In the genomic region with DNA sequence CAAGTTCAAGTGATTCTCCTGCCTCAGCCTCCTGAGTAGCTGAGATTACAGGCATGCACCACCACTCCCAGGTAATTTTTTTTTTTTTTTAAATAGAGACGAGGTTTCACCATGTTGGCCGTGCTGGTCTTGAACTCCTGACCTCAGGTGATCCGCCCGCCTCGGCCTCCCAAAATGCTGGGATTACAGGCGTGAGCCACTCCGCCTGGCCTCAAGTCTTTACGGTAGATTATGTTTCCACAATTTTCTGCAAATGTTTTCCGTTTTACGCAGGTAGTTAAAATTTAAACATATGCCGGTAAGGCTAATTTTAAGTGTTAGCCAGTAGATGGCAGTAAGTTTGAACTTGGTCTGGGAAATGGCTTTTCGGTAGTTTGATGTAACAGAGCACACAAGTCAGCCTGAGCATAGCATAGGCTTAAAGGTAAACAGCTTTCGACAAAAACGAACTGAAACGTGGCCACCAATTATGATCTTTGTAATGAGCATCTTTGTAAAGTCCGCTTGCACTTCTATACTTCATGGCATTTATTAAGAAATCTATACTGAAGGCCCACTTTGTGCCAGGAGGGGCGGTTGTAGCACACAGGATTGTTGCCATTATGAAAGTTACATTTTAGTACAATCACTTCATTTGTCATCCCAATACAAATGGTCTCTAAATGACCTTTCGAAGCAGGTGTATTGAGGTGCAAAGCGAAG, we compare ENCODE assay signal across 1 cellular context.
TF ChIP-seq lines count a peak whose summit lies in the region.

No MANE protein-coding gene starts in this region.

TF ChIP-seq in HepG2, 621 proteins besides CTCF, POLR2A, EP300 and RAD21 (continued from another document):
- TF ChIP-seq ELF3 (CRISPR knock-in tag; IDR thresholded peaks at IDR 0.05): peak; percentile 21; the same call in 1 of the 2 replicates
- TF ChIP-seq ZNF160 (CRISPR knock-in tag; IDR thresholded peaks at IDR 0.05): no peak
- peak; percentile 30; the same call in 1 of the 2 replicates for TF ChIP-seq SAP130 (CRISPR knock-in tag; IDR thresholded peaks at IDR 0.05; ENCODE audit: low read depth)
- TF ChIP-seq LCORL (IDR thresholded peaks at IDR 0.05): no peak
- TF ChIP-seq LCORL (CRISPR knock-in tag; IDR thresholded peaks at IDR 0.05): peak; percentile 24; the same call in 1 of the 2 replicates
- no peak for TF ChIP-seq ZNF414 (CRISPR knock-in tag; IDR thresholded peaks at IDR 0.05)
- TF ChIP-seq ZNF354B (CRISPR knock-in tag; IDR thresholded peaks at IDR 0.05): no peak
- TF ChIP-seq ZMYM2 (CRISPR knock-in tag; IDR thresholded peaks at IDR 0.05): 0 out of 2 replicates have a peak, but pooled peaks have one; percentile 21
- peak in 1 of 2 experiments; percentile 46; a peak in 1 of 4 replicates for TF ChIP-seq NR2F1 (CRISPR knock-in tag; IDR thresholded peaks at IDR 0.05)
- 0 out of 2 replicates have a peak, but pooled peaks have one; percentile 43 for TF ChIP-seq HNF1B (CRISPR knock-in tag; IDR thresholded peaks at IDR 0.05)
- peak; percentile 62; the same call in 1 of the 2 replicates for TF ChIP-seq SMC3 (IDR thresholded peaks at IDR 0.05; ENCODE audit: low read length)
- TF ChIP-seq HCFC1 (IDR thresholded peaks at IDR 0.05; ENCODE audit: low read depth, low read length): no peak
- TF ChIP-seq ARID5B (CRISPR knock-in tag; IDR thresholded peaks at IDR 0.05): peak; percentile 8; the same call in 1 of the 2 replicates
- TF ChIP-seq, protein P1, sequence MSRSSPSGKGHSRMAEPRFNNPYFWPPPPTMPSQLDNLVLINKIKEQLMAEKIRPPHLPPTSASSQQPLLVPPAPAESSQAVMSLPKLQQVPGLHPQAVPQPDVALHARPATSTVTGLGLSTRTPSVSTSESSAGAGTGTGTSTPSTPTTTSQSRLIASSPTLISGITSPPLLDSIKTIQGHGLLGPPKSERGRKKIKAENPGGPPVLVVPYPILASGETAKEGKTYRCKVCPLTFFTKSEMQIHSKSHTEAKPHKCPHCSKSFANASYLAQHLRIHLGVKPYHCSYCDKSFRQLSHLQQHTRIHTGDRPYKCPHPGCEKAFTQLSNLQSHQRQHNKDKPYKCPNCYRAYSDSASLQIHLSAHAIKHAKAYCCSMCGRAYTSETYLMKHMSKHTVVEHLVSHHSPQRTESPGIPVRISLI (CRISPR knock-in tag; IDR thresholded peaks at IDR 0.05; ENCODE audit: borderline replicate concordance): peak; percentile 47; the same call in 1 of the 2 replicates
- 0 out of 4 replicates have a peak, but pooled peaks of 1 of the 2 experiments have one; percentile 27 for TF ChIP-seq HMGXB4 (CRISPR knock-in tag; IDR thresholded peaks at IDR 0.05; ENCODE audit: borderline replicate concordance in 1 of 2, low read depth in 1 of 2)
- TF ChIP-seq NONO (IDR thresholded peaks at IDR 0.05): no peak
- TF ChIP-seq NONO (CRISPR knock-in tag; conservative IDR thresholded peaks at IDR 0.05): 0 out of 2 replicates have a peak, but pooled peaks have one; percentile 24
- TF ChIP-seq GATAD2A (CRISPR knock-in tag; IDR thresholded peaks at IDR 0.05): 0 out of 2 replicates have a peak, but pooled peaks have one; percentile 31
- TF ChIP-seq SOX13 (IDR thresholded peaks at IDR 0.05): no peak
- 0 out of 4 replicates have a peak, but pooled peaks of 1 of the 2 experiments have one; percentile 11 for TF ChIP-seq SOX13 (CRISPR knock-in tag; conservative IDR thresholded peaks at IDR 0.05 in 1 of 2, IDR thresholded peaks at IDR 0.05 in 1 of 2)
- 0 out of 2 replicates have a peak, but pooled peaks have one; percentile 12 for TF ChIP-seq ZNF770 (CRISPR knock-in tag; IDR thresholded peaks at IDR 0.05)
- TF ChIP-seq, protein P2, sequence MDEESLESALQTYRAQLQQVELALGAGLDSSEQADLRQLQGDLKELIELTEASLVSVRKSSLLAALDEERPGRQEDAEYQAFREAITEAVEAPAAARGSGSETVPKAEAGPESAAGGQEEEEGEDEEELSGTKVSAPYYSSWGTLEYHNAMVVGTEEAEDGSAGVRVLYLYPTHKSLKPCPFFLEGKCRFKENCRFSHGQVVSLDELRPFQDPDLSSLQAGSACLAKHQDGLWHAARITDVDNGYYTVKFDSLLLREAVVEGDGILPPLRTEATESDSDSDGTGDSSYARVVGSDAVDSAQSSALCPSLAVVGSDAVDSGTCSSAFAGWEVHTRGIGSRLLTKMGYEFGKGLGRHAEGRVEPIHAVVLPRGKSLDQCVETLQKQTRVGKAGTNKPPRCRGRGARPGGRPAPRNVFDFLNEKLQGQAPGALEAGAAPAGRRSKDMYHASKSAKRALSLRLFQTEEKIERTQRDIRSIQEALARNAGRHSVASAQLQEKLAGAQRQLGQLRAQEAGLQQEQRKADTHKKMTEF (CRISPR knock-in tag; IDR thresholded peaks at IDR 0.05): peak; percentile 54
- peak; percentile 52 for TF ChIP-seq RARA (CRISPR knock-in tag; IDR thresholded peaks at IDR 0.05)
